In genomic region chr3:135382621-135383020, GRCh38 we compare ENCODE assay signal across 14 cellular contexts.
DNase-seq lines count a peak whose midpoint lies in the region; ATAC-seq and TF ChIP-seq lines count a peak whose summit lies in the region.
"Had no signal": no experiment of that assay in that cellular context is flagged by ENCODE, and none has a peak within 500 bp of the region (broad histone marks: within the 10 kb centered on the region; RNA-seq: fewer than 3 reads in every experiment).

No MANE protein-coding gene starts in this region.

- no peaks in the 10 kb centered on the region for H3K9me3 Mint-ChIP-seq in neural progenitor cell
- H3K9me3 Mint-ChIP-seq: GM23338, H9 had no signal

- POLR2A ChIA-PET in OCI-LY7 (lab: Charles Lee), result no interaction called here

- WGBS in esophagus muscularis mucosa, result 64% methylated on average over 3 of the region's 3 CpGs
- WGBS in testis, 2 donors, result 48 to 62% methylated on average over 3 of the region's 3 CpGs

- no peaks in the 10 kb centered on the region for H3K36me3 Mint-ChIP-seq in neural progenitor cell
- H3K36me3 Mint-ChIP-seq: CD4-positive, alpha-beta memory T cell had no signal

- H3K9me2 ChIP-seq in OCI-LY7 (ENCODE audit: insufficient read depth, low read length), result no peaks in the 10 kb centered on the region

- no peak overlapping the region for H3K4me3 ChIP-seq in esophagus muscularis mucosa
- no peak overlapping the region for H3K4me3 ChIP-seq in neural progenitor cell
- no peak overlapping the region for H3K4me3 ChIP-seq in testis
- H3K4me3 ChIP-seq in OCI-LY7 (ENCODE audit: low read depth, low read length, poor library complexity, severe bottlenecking), result no peak overlapping the region
- H3K4me3 ChIP-seq: GM23338 had no signal

- no peaks in the 10 kb centered on the region for H4K20me1 ChIP-seq in neural progenitor cell (ENCODE audit: low read depth)
- no peaks in the 10 kb centered on the region for H4K20me1 ChIP-seq in OCI-LY7 (ENCODE audit: insufficient read depth, low read length)

- DNase-seq in esophagus muscularis mucosa (ENCODE audit: extremely low spot score) (peak; percentile 47), neural progenitor cell (ENCODE audit: low spot score) (no peak), testis (peak; percentile 50), OCI-LY7 (ENCODE audit: low spot score) (no peak)
- DNase-seq: C1 segment of cervical spinal cord; Caco-2; CD4-positive, alpha-beta memory T cell; DMS153; DND-41; H9 had no signal

- CTCF ChIA-PET in OCI-LY7 (lab: Charles Lee; ENCODE audit: unreplicated experiment), result no interaction called here

- no peaks in the 10 kb centered on the region for H3K4me1 ChIP-seq in esophagus muscularis mucosa
- H3K4me1 ChIP-seq in neural progenitor cell, result no peaks in the 10 kb centered on the region
- no peaks in the 10 kb centered on the region for H3K4me1 ChIP-seq in testis
- H3K4me1 ChIP-seq in OCI-LY7 (ENCODE audit: insufficient read depth, low read length, poor library complexity, severe bottlenecking), result no peaks in the 10 kb centered on the region
- H3K4me1 ChIP-seq: Caco-2 had no signal

- peaks cover 2% of the 10 kb centered on the region for H3K27me3 Mint-ChIP-seq in neural progenitor cell (ENCODE audit: insufficient read depth, low read depth)

- H3K36me3 ChIP-seq in esophagus muscularis mucosa (no peaks in the 10 kb centered on the region), neural progenitor cell (no peaks in the 10 kb centered on the region), testis (ENCODE audit: low read depth, missing control alignments) (no peaks in the 10 kb centered on the region), OCI-LY7 (ENCODE audit: insufficient read depth, low read length) (no peaks in the 10 kb centered on the region)

- no peaks in the 10 kb centered on the region for H3K27me3 ChIP-seq in esophagus muscularis mucosa
- H3K27me3 ChIP-seq in neural progenitor cell, result no peaks in the 10 kb centered on the region
- no peaks in the 10 kb centered on the region for H3K27me3 ChIP-seq in testis

- H3K27ac ChIP-seq in esophagus muscularis mucosa (replicated peaks in 1 of 4) (no peak overlapping the region), neural progenitor cell (no peak overlapping the region), testis (no peak overlapping the region), OCI-LY7 (ENCODE audit: low read depth, low read length, poor library complexity, severe bottlenecking) (no peak overlapping the region)

- H2AFZ ChIP-seq in neural progenitor cell (replicated peaks), result no peak overlapping the region
- H2AFZ ChIP-seq in OCI-LY7 (ENCODE audit: low read length), result no peak overlapping the region
- H2AFZ ChIP-seq: GM23338 had no signal

- TF ChIP-seq EP300 in esophagus muscularis mucosa (IDR thresholded peaks at IDR 0.05), result no peak

- no peaks in the 10 kb centered on the region for H3F3A ChIP-seq in neural progenitor cell (ENCODE audit: low read depth)

- H3K79me2 ChIP-seq in neural progenitor cell (ENCODE audit: low read depth), result no peaks in the 10 kb centered on the region
- no peaks in the 10 kb centered on the region for H3K79me2 ChIP-seq in OCI-LY7 (ENCODE audit: insufficient read depth, low read depth, low read length)

- peak overlapping the region; percentile 39 for H3K27ac Mint-ChIP-seq in neural progenitor cell
- H3K27ac Mint-ChIP-seq: CD4-positive, alpha-beta memory T cell; GM23338 had no signal

- intact Hi-C loops in esophagus muscularis mucosa (cut with DNase I), result no loop called here
- intact Hi-C loops in testis (cut with DNase I; ENCODE audit: low total_unique reads), result no loop called here
- intact Hi-C loops in OCI-LY7 (cut with micrococcal nuclease; ENCODE audit: unreplicated experiment), result no loop called here

- H3K4me2 ChIP-seq in neural progenitor cell (no peak overlapping the region), OCI-LY7 (ENCODE audit: low read length) (no peak overlapping the region)
- H3K4me2 ChIP-seq: GM23338 had no signal

- no peak overlapping the region for H3K9ac ChIP-seq in neural progenitor cell

- no peak for TF ChIP-seq POLR2A in esophagus muscularis mucosa (IDR thresholded peaks at IDR 0.05; ENCODE audit: low read depth)
- TF ChIP-seq POLR2A in testis (IDR thresholded peaks at IDR 0.05), result no peak

- no peak for TF ChIP-seq CTCF in esophagus muscularis mucosa (IDR thresholded peaks at IDR 0.05)
- no peak for TF ChIP-seq CTCF in neural progenitor cell (IDR thresholded peaks at IDR 0.05)
- no peak for TF ChIP-seq CTCF in testis (IDR thresholded peaks at IDR 0.05)
- no peak for TF ChIP-seq CTCF in OCI-LY7 (conservative IDR thresholded peaks at IDR 0.05; ENCODE audit: low read length)

- no TSS peak for BruUV-seq in OCI-LY7 (replicated peaks; lab: Mats Ljungman, UMichigan)

- H3K4me3 Mint-ChIP-seq in neural progenitor cell, result no peak overlapping the region
- H3K4me3 Mint-ChIP-seq: CD4-positive, alpha-beta memory T cell; GM23338; H9 had no signal

- peaks cover 0 to 1% (median 0%) of the 10 kb centered on the region in 4 donors for H3K9me3 ChIP-seq in esophagus muscularis mucosa
- no peaks in the 10 kb centered on the region for H3K9me3 ChIP-seq in neural progenitor cell (ENCODE audit: low read depth)
- H3K9me3 ChIP-seq in testis, result no peaks in the 10 kb centered on the region
- H3K9me3 ChIP-seq in OCI-LY7 (ENCODE audit: low read length), result no peaks in the 10 kb centered on the region
- H3K9me3 ChIP-seq: Caco-2 had no signal

- H3K4me1 Mint-ChIP-seq in neural progenitor cell, result peaks cover 19% of the 10 kb centered on the region
- H3K4me1 Mint-ChIP-seq: CD4-positive, alpha-beta memory T cell had no signal

- no peak for ATAC-seq in GM21576 (IDR thresholded peaks at IDR 0.05; ENCODE audit: unreplicated experiment)
- no peak for ATAC-seq in HG03521 (IDR thresholded peaks at IDR 0.05; ENCODE audit: unreplicated experiment)
- ATAC-seq: GM23338, HCT116 had no signal

Comparison
In these comparisons a context has a peak if more than half of its experiments do, and no peak if none do; other contexts are left out.
1. DNase-seq: peak in esophagus muscularis mucosa (single experiment) and testis (single experiment); none in neural progenitor cell (single experiment) and OCI-LY7 (single experiment).